In genomic region chr7:144397086-144397485, GRCh38 we compare ENCODE assay signal across 15 cellular contexts. TPM values are rescaled to one million over a fixed set of nuclear protein-coding genes. Genes with fewer than 3 reads are reported as not detected.
DNase-seq lines count a peak whose midpoint lies in the region; ATAC-seq and TF ChIP-seq lines count a peak whose summit lies in the region.
"Had no signal": no experiment of that assay in that cellular context is flagged by ENCODE, and none has a peak within 500 bp of the region (broad histone marks: within the 10 kb centered on the region; RNA-seq: fewer than 3 reads in every experiment).

No MANE protein-coding gene starts in this region.

- DNase-seq in right atrium auricular region (ENCODE audit: low spot score) (peak; percentile 32), right cardiac atrium (no peak), UCSD-AML1 (lab: John Stamatoyannopoulos, UW; ENCODE audit: unreplicated experiment) (peak; percentile 7)
- DNase-seq in naive thymus-derived CD4-positive, alpha-beta T cell: no peak
- no peak for DNase-seq in stimulated activated effector memory CD8-positive, alpha-beta T cell treated with anti-CD3 and anti-CD28 coated beads, Interleukin-12 subunit alpha, Interleukin-12 subunit beta, amount 100 ng/mL, for 72 hours (ENCODE audit: low spot score in 2 of 2)
- DNase-seq in activated CD4-positive, alpha-beta memory T cell treated with anti-CD3 and anti-CD28 coated beads for 36 hours: no peak
- DNase-seq: 8988T, AML-193, DMS53, GF-D8, HCEC 1CT, HFFc6 had no signal

- H3K36me3 ChIP-seq in right atrium auricular region: no peaks in the 10 kb centered on the region
- no peaks in the 10 kb centered on the region for H3K36me3 ChIP-seq in naive thymus-derived CD4-positive, alpha-beta T cell (ENCODE audit: control insufficient read depth in 2 of 3, insufficient read depth in 3 of 3, low read length in 3 of 3)
- H3K36me3 ChIP-seq: BLaER1 had no signal

- peaks cover 0 to under 1% of the 10 kb centered on the region in 2 donors for H3K4me1 ChIP-seq in right atrium auricular region
- no peaks in the 10 kb centered on the region for H3K4me1 ChIP-seq in right cardiac atrium (ENCODE audit: control insufficient read depth, insufficient read depth, low read length)
- no peaks in the 10 kb centered on the region for H3K4me1 ChIP-seq in naive thymus-derived CD4-positive, alpha-beta T cell (ENCODE audit: control insufficient read depth in 2 of 2, insufficient read depth in 2 of 2, low read length in 2 of 2)
- H3K4me1 ChIP-seq: BLaER1 had no signal

- H3K4me3 ChIP-seq in right atrium auricular region (no peak overlapping the region), right cardiac atrium (ENCODE audit: low read length) (no peak overlapping the region)
- H3K4me3 ChIP-seq in naive thymus-derived CD4-positive, alpha-beta T cell (ENCODE audit: low read length): no peak overlapping the region
- H3K4me3 ChIP-seq: BLaER1 had no signal

- no peak for ATAC-seq in right cardiac atrium
- ATAC-seq in naive thymus-derived CD4-positive, alpha-beta T cell: peak; percentile 13
- peak; percentile 8 for ATAC-seq in stimulated activated effector memory CD8-positive, alpha-beta T cell treated with anti-CD3 and anti-CD28 coated beads, Interleukin-12 subunit alpha, Interleukin-12 subunit beta, amount 100 ng/mL, for 72 hours
- no peak for ATAC-seq in HG03097 (IDR thresholded peaks at IDR 0.05; ENCODE audit: low FRiP score, unreplicated experiment)

- no peak overlapping the region for H3K27ac Mint-ChIP-seq in naive thymus-derived CD4-positive, alpha-beta T cell
- no peak overlapping the region for H3K27ac Mint-ChIP-seq in stimulated activated effector memory CD8-positive, alpha-beta T cell treated with anti-CD3 and anti-CD28 coated beads, Interleukin-12 subunit alpha, Interleukin-12 subunit beta, amount 100 ng/mL, for 72 hours
- no peak overlapping the region for H3K27ac Mint-ChIP-seq in activated CD4-positive, alpha-beta memory T cell treated with anti-CD3 and anti-CD28 coated beads for 36 hours
- H3K27ac Mint-ChIP-seq: HFFc6 had no signal

- H3K27me3 ChIP-seq in right atrium auricular region (no peaks in the 10 kb centered on the region), right cardiac atrium (ENCODE audit: control insufficient read depth, insufficient read depth) (no peaks in the 10 kb centered on the region)
- H3K27me3 ChIP-seq in naive thymus-derived CD4-positive, alpha-beta T cell (ENCODE audit: control insufficient read depth in 2 of 2, insufficient read depth in 2 of 2, low read length in 2 of 2): no peaks in the 10 kb centered on the region
- H3K27me3 ChIP-seq: BLaER1 had no signal

- H3K9me3 ChIP-seq in right atrium auricular region (no peaks in the 10 kb centered on the region), right cardiac atrium (ENCODE audit: control insufficient read depth, low read length) (no peaks in the 10 kb centered on the region)
- H3K9me3 ChIP-seq in naive thymus-derived CD4-positive, alpha-beta T cell (ENCODE audit: control insufficient read depth in 2 of 3, low read length in 3 of 3): no peaks in the 10 kb centered on the region
- H3K9me3 ChIP-seq: BLaER1 had no signal

- no peaks in the 10 kb centered on the region for H3K36me3 Mint-ChIP-seq in naive thymus-derived CD4-positive, alpha-beta T cell
- H3K36me3 Mint-ChIP-seq in stimulated activated effector memory CD8-positive, alpha-beta T cell treated with anti-CD3 and anti-CD28 coated beads, Interleukin-12 subunit alpha, Interleukin-12 subunit beta, amount 100 ng/mL, for 72 hours: no peaks in the 10 kb centered on the region
- H3K36me3 Mint-ChIP-seq in activated CD4-positive, alpha-beta memory T cell treated with anti-CD3 and anti-CD28 coated beads for 36 hours: no peaks in the 10 kb centered on the region

- no peak for TF ChIP-seq CTCF in right atrium auricular region (IDR thresholded peaks at IDR 0.05)

- peaks cover 0 to 5% (median 0%) of the 10 kb centered on the region in 5 donors for H3K27me3 Mint-ChIP-seq in naive thymus-derived CD4-positive, alpha-beta T cell
- no peaks in the 10 kb centered on the region for H3K27me3 Mint-ChIP-seq in activated CD4-positive, alpha-beta memory T cell treated with anti-CD3 and anti-CD28 coated beads for 36 hours

- H3K27ac ChIP-seq in right atrium auricular region: no peak overlapping the region
- H3K27ac ChIP-seq in right cardiac atrium (ENCODE audit: low read length): no peak overlapping the region
- H3K27ac ChIP-seq in naive thymus-derived CD4-positive, alpha-beta T cell (ENCODE audit: low read depth, low read length): no peak overlapping the region
- H3K27ac ChIP-seq: BLaER1 had no signal

- POLR2A ChIA-PET in naive thymus-derived CD4-positive, alpha-beta T cell (lab: Charles Lee): no interaction called here
- POLR2A ChIA-PET in activated CD4-positive, alpha-beta memory T cell treated with anti-CD3 and anti-CD28 coated beads for 36 hours (lab: Charles Lee): no interaction called here

- H3K9me3 Mint-ChIP-seq in naive thymus-derived CD4-positive, alpha-beta T cell: no peaks in the 10 kb centered on the region
- H3K9me3 Mint-ChIP-seq in stimulated activated effector memory CD8-positive, alpha-beta T cell treated with anti-CD3 and anti-CD28 coated beads, Interleukin-12 subunit alpha, Interleukin-12 subunit beta, amount 100 ng/mL, for 72 hours: no peaks in the 10 kb centered on the region
- no peaks in the 10 kb centered on the region for H3K9me3 Mint-ChIP-seq in activated CD4-positive, alpha-beta memory T cell treated with anti-CD3 and anti-CD28 coated beads for 36 hours

- H3K4me3 Mint-ChIP-seq in naive thymus-derived CD4-positive, alpha-beta T cell: no peak overlapping the region
- H3K4me3 Mint-ChIP-seq in stimulated activated effector memory CD8-positive, alpha-beta T cell treated with anti-CD3 and anti-CD28 coated beads, Interleukin-12 subunit alpha, Interleukin-12 subunit beta, amount 100 ng/mL, for 72 hours: no peak overlapping the region
- no peak overlapping the region for H3K4me3 Mint-ChIP-seq in activated CD4-positive, alpha-beta memory T cell treated with anti-CD3 and anti-CD28 coated beads for 36 hours
- H3K4me3 Mint-ChIP-seq: HFFc6 had no signal

- intact Hi-C loops in right cardiac atrium (cut with DNase I): loop anchor here in 1 of 4 donors (10.0 kb wide), 1 partner anchor 222 kb away; no protein-coding TSS in a partner anchor
- intact Hi-C loops in naive thymus-derived CD4-positive, alpha-beta T cell (cut with micrococcal nuclease): loop anchor here in 1 of 2 donors (10.0 kb wide), 1 partner anchor 222 kb away; no protein-coding TSS in a partner anchor
- intact Hi-C loops in activated CD4-positive, alpha-beta memory T cell treated with anti-CD3 and anti-CD28 coated beads for 36 hours (cut with micrococcal nuclease): no loop called here

- CTCF ChIA-PET in naive thymus-derived CD4-positive, alpha-beta T cell (lab: Charles Lee): no interaction called here
- CTCF ChIA-PET in activated CD4-positive, alpha-beta memory T cell treated with anti-CD3 and anti-CD28 coated beads for 36 hours (lab: Charles Lee): no interaction called here

- no peaks in the 10 kb centered on the region for H3K4me1 Mint-ChIP-seq in naive thymus-derived CD4-positive, alpha-beta T cell
- H3K4me1 Mint-ChIP-seq in stimulated activated effector memory CD8-positive, alpha-beta T cell treated with anti-CD3 and anti-CD28 coated beads, Interleukin-12 subunit alpha, Interleukin-12 subunit beta, amount 100 ng/mL, for 72 hours: no peaks in the 10 kb centered on the region
- no peaks in the 10 kb centered on the region for H3K4me1 Mint-ChIP-seq in activated CD4-positive, alpha-beta memory T cell treated with anti-CD3 and anti-CD28 coated beads for 36 hours (ENCODE audit: low read depth)

- WGBS in right cardiac atrium: 74% methylated on average over 4 of the region's 4 CpGs

RNA-seq across cellular contexts. Expression of gene NOBOX, which starts 6.4 kb away (rescaled TPM):
- total RNA-seq in right atrium auricular region (not detected), right cardiac atrium (not detected)
- not detected for polyA plus RNA-seq in right cardiac atrium
- total RNA-seq in naive thymus-derived CD4-positive, alpha-beta T cell: not detected
- polyA plus RNA-seq in naive thymus-derived CD4-positive, alpha-beta T cell: not detected
- not detected for total RNA-seq in activated CD4-positive, alpha-beta memory T cell treated with anti-CD3 and anti-CD28 coated beads for 36 hours
- total RNA-seq: H4, HFFc6 had no signal

RNA-seq across cellular contexts. Expression of gene ARHGEF5, which starts 41.9 kb away (rescaled TPM):
- total RNA-seq in right atrium auricular region: 1 to 10 TPM; 4.7 to 5.0 TPM
- total RNA-seq in right cardiac atrium: 1 to 10 TPM; 3.2 to 4.4 (median 4.3) TPM
- 1.9 TPM for polyA plus RNA-seq in right cardiac atrium
- total RNA-seq in naive thymus-derived CD4-positive, alpha-beta T cell: 10 to 100 TPM in 1 of 5 experiments, 1 to 10 TPM in 4; 5.1 to 11.4 (median 7.3) TPM
- 1 to 10 TPM; 2.0 to 5.0 TPM for polyA plus RNA-seq in naive thymus-derived CD4-positive, alpha-beta T cell
- 10 to 100 TPM; 17.0 to 17.2 TPM for total RNA-seq in activated CD4-positive, alpha-beta memory T cell treated with anti-CD3 and anti-CD28 coated beads for 36 hours
- total RNA-seq: HFFc6 had no signal

Comparison
In these comparisons a context has a peak if more than half of its experiments do, and no peak if none do; other contexts are left out.
1. DNase-seq: peak in right atrium auricular region (single experiment) and UCSD-AML1 (single experiment); none in right cardiac atrium (0 of 3), naive thymus-derived CD4-positive, alpha-beta T cell (0 of 9), stimulated activated effector memory CD8-positive, alpha-beta T cell treated with anti-CD3 and anti-CD28 coated beads, Interleukin-12 subunit alpha, Interleukin-12 subunit beta, amount 100 ng/mL, for 72 hours (0 of 2) and activated CD4-positive, alpha-beta memory T cell treated with anti-CD3 and anti-CD28 coated beads for 36 hours (single experiment).
2. ATAC-seq: peak in naive thymus-derived CD4-positive, alpha-beta T cell (single experiment) and stimulated activated effector memory CD8-positive, alpha-beta T cell treated with anti-CD3 and anti-CD28 coated beads, Interleukin-12 subunit alpha, Interleukin-12 subunit beta, amount 100 ng/mL, for 72 hours (single experiment); none in right cardiac atrium (0 of 2) and HG03097 (single experiment).